In the genomic region with DNA sequence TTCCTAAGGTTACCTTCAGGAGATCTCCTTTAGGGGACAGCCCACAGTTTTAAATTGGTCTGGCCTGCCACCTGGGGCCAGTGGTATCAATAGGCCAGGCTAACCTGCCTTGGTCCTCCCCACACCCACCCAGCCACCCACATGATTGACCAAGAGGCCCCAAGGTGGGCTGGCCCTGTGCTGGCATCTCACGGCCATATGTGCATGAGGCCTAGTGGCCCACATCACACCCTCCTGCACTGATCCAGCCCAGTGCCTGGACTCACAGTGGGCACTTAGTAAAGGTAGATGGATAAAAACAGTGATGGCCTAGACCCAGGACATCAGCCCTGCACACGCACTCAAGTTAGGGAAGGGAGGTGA, we compare ENCODE assay signal across 10 cellular contexts.
"Had no signal": no experiment of that assay in that cellular context is flagged by ENCODE, and none has a peak within 500 bp of the region (broad histone marks: within the 10 kb centered on the region; RNA-seq: fewer than 3 reads in every experiment).

No MANE protein-coding gene starts in this region.

- H3K27ac ChIP-seq: ovary had no signal

- H3K4me3 ChIP-seq: body of pancreas, ovary, upper lobe of left lung had no signal

- H3K36me3 ChIP-seq: ovary, upper lobe of left lung had no signal

- H3K9me3 ChIP-seq: body of pancreas, ovary, upper lobe of left lung had no signal

- DNase-seq: activated CD4-positive, alpha-beta T cell treated with anti-CD3 and anti-CD28 coated beads, Interleukin-2, amount 10 ng/mL, durations not matched to agents 7 days and 5 days; activated CD4-positive, CD25-positive, alpha-beta regulatory T cell; activated CD8-positive, alpha-beta memory T cell treated with anti-CD3 and anti-CD28 coated beads for 24 hours; cerebellar nuclear complex; immature natural killer cell; stimulated activated CD4-positive, alpha-beta T cell treated with anti-CD3 and anti-CD28 coated beads, Interleukin-12 subunit alpha, Interleukin-12 subunit beta, amount 100 ng/mL, for 4 hours; stimulated activated naive CD4-positive, alpha-beta T cell treated with Interleukin-2 at 50 U/mL for 16 hours; upper lobe of left lung had no signal

- H3K4me1 ChIP-seq: upper lobe of left lung had no signal

- H3K27me3 ChIP-seq: body of pancreas, ovary, upper lobe of left lung had no signal
